ENCODE assay signal across 29 cellular contexts in genomic region chr4:71257761-71258160, GRCh38.
"Had no signal": no experiment of that assay in that cellular context is flagged by ENCODE, and none has a peak within 500 bp of the region (broad histone marks: within the 10 kb centered on the region; RNA-seq: fewer than 3 reads in every experiment).

No MANE protein-coding gene starts in this region.

- H3K4me1 ChIP-seq: breast epithelium had no signal

- ATAC-seq: activated CD8-positive, alpha-beta T cell treated with anti-CD3 and anti-CD28 coated beads for 36 hours; body of pancreas; Panc1 had no signal

- H3K9me3 ChIP-seq: body of pancreas, breast epithelium, MG63 had no signal

- H3K4me3 ChIP-seq: body of pancreas, breast epithelium, MG63 had no signal

- DNase-seq: activated CD4-positive, alpha-beta T cell treated with anti-CD3 and anti-CD28 coated beads for 1 hour; activated CD4-positive, alpha-beta T cell treated with anti-CD3 and anti-CD28 coated beads for 48 hours; activated CD4-positive, CD25-positive, alpha-beta regulatory T cell; activated CD8-positive, alpha-beta T cell treated with anti-CD3 and anti-CD28 coated beads for 36 hours; activated gamma-delta T cell; activated naive CD4-positive, alpha-beta T cell treated with Interleukin-2 at 50 U/mL for 16 hours; activated naive CD8-positive, alpha-beta T cell treated with anti-CD3 and anti-CD28 coated beads, Interleukin-2, amount 10 ng/mL, durations not matched to agents 7 days and 5 days; activated T-cell treated with anti-CD3 and anti-CD28 coated beads, Interleukin-2, amount 50 U/mL, for 24 hours; amygdala; body of pancreas; cerebellar nuclear complex; Karpas-422; KBM-7; MG63; NCI-H1048; NCI-H1105 treated with DMSO at 0.1 percent for 48 hours; NCI-H1436; NCI-H1694 treated with DMSO at 0.1 percent for 48 hours; NCI-H2029; NCI-H345; NCI-H524 treated with DMSO at 0.1 percent for 48 hours; SHP77 treated with DMSO at 0.1 percent for 48 hours; SW 1271; T-helper 1 cell; T-helper 2 cell; T1000; WERI-Rb-1 had no signal

- H3K27me3 ChIP-seq: body of pancreas, breast epithelium, MG63 had no signal

- H3K36me3 ChIP-seq: breast epithelium, MG63, WERI-Rb-1 had no signal

- H3K27ac ChIP-seq: breast epithelium, WERI-Rb-1 had no signal
